8 cellular contexts compared by ENCODE assay signal in genomic region chr10:102596506-102596971, GRCh38. TPM values are rescaled to one million over a fixed set of nuclear protein-coding genes. Genes with fewer than 3 reads are reported as not detected.
DNase-seq lines count a peak whose midpoint lies in the region; ATAC-seq and TF ChIP-seq lines count a peak whose summit lies in the region.

No MANE protein-coding gene starts in this region.

- H3K9me3 Mint-ChIP-seq in type B pancreatic cell: no peaks in the 10 kb centered on the region

- H3K27me3 ChIP-seq in Panc1 (ENCODE audit: control insufficient read depth, insufficient read depth, low read length): no peaks in the 10 kb centered on the region
- no peaks in the 10 kb centered on the region for H3K27me3 ChIP-seq in lung (ENCODE audit: control insufficient read depth, insufficient read depth)

- in situ Hi-C loops in Panc1 (cut with HindIII; ENCODE audit: low pct_unique_long_range_greater_than_20kb, low sequenced_read_pairs): no loop called here

- H3K27ac ChIP-seq in Panc1 (ENCODE audit: low read length): no peak overlapping the region
- H3K27ac ChIP-seq in lung (ENCODE audit: low read depth in 1 of 2, low read length in 1 of 2): peak overlapping the region; percentile 20 to 43

- 51 to 62% methylated on average over 3 of the region's 3 CpGs for WGBS in lung, 2 donors

- peak; percentile 24 for DNase-seq in NCI-H2107 treated with DMSO at 0.1 percent for 48 hours (lab: John Stamatoyannopoulos, UW; ENCODE audit: unreplicated experiment)
- no peak for DNase-seq in NCI-H2107 (lab: John Stamatoyannopoulos, UW)
- peak in 42 of 76 experiments; percentile 3 to 58 (median 28) for DNase-seq in HUDEP-2 (lab: John Stamatoyannopoulos, UW; ENCODE audit: unreplicated experiment in 76 of 76)
- peak; percentile 47 for DNase-seq in Panc1 (ENCODE audit: low read depth, low spot score)
- peak; percentile 26 for DNase-seq in dedifferentiated amniotic fluid mesenchymal stem cell (ENCODE audit: extremely low spot score)
- DNase-seq in lung (ENCODE audit: low spot score): no peak
- DNase-seq in type B pancreatic cell (ENCODE audit: extremely low spot score, unreplicated experiment): no peak
- DNase-seq in ureter (ENCODE audit: low spot score): no peak

- H3K27me3 Mint-ChIP-seq in type B pancreatic cell: no peaks in the 10 kb centered on the region

- CTCF ChIA-PET in Panc1 (lab: Charles Lee): interaction anchor here (0.6 to 1.0 kb wide), 3 partner anchors 13 to 179 kb away, joined by 3 to 9 read pairs (median 4); no protein-coding TSS in a partner anchor

- H3K4me3 ChIP-seq in Panc1 (ENCODE audit: low read depth in 2 of 2, low read length in 2 of 2): no peak overlapping the region
- no peak overlapping the region for H3K4me3 ChIP-seq in lung

- H3K4me1 ChIP-seq in Panc1 (ENCODE audit: control insufficient read depth, insufficient read depth, low read length): peaks cover 4% of the 10 kb centered on the region; the same call in 1 of the 2 replicates
- H3K4me1 ChIP-seq in lung (ENCODE audit: control insufficient read depth in 2 of 2, insufficient read depth in 2 of 2, low read length in 2 of 2): peaks cover 10 to 28% of the 10 kb centered on the region in 2 donors

- ATAC-seq in Panc1 (peak; percentile 93), lung (ENCODE audit: insufficient read depth, low FRiP score) (peak; percentile 61)

- BruUV-seq in Panc1 (replicated peaks; lab: Mats Ljungman, UMichigan): no TSS peak

- H3K36me3 Mint-ChIP-seq in type B pancreatic cell: peaks cover 6% of the 10 kb centered on the region

- TF ChIP-seq CTCF in Panc1 (IDR thresholded peaks at IDR 0.05): peak; percentile 97
- peak; percentile 44 for TF ChIP-seq CTCF in lung (IDR thresholded peaks at IDR 0.05; ENCODE audit: control extremely low read depth, extremely low read depth)
- TF ChIP-seq CTCF in type B pancreatic cell (conservative IDR thresholded peaks at IDR 0.05): peak; percentile 79

- H3K9me3 ChIP-seq in Panc1 (ENCODE audit: control insufficient read depth, insufficient read depth, low read depth, low read length): no peaks in the 10 kb centered on the region
- H3K9me3 ChIP-seq in lung (ENCODE audit: control insufficient read depth in 2 of 2, insufficient read depth in 1 of 2, low read length in 1 of 2): no peaks in the 10 kb centered on the region

- peaks cover 16% of the 10 kb centered on the region for H3K4me1 Mint-ChIP-seq in type B pancreatic cell (ENCODE audit: unreplicated experiment)

- no peaks in the 10 kb centered on the region for H3K36me3 ChIP-seq in Panc1 (ENCODE audit: control insufficient read depth, insufficient read depth, low read length)
- peaks cover 0 to 26% of the 10 kb centered on the region in 2 donors for H3K36me3 ChIP-seq in lung (ENCODE audit: control insufficient read depth in 2 of 2, insufficient read depth in 2 of 2, low read length in 2 of 2)

- POLR2A ChIA-PET in Panc1 (lab: Charles Lee): interaction anchor here (0.6 kb wide), 1 partner anchor 98 kb away, joined by 5 read pairs; no protein-coding TSS in a partner anchor

- no peak overlapping the region for H3K4me3 Mint-ChIP-seq in type B pancreatic cell

- intact Hi-C loops in Panc1 (cut with micrococcal nuclease; ENCODE audit: unreplicated experiment): no loop called here

- peak overlapping the region; percentile 55 for H3K27ac Mint-ChIP-seq in type B pancreatic cell

RNA-seq across cellular contexts. Expression of gene TRIM8, which starts 47.7 kb away (rescaled TPM):
- total RNA-seq in Panc1 (2021; ENCODE audit: unreplicated experiment) (54.4 TPM), lung (100 to 1,000 TPM; 136 to 173 TPM), type B pancreatic cell (ENCODE audit: low replicate concordance) (81.6 and 124 TPM in 2 replicates), ureter (137 TPM)
- 64.3 TPM for polyA plus RNA-seq in Panc1 (2012; ENCODE audit: insufficient read length)
- polyA plus RNA-seq in lung: 100 to 1,000 TPM in 1 of 2 donors, 10 to 100 TPM in 1; 81.5 to 104 TPM

Comparison
In these comparisons a context has a peak if more than half of its experiments do, and no peak if none do; other contexts are left out.
1. DNase-seq: peak in NCI-H2107 treated with DMSO at 0.1 percent for 48 hours (single experiment), HUDEP-2 (42 of 76), Panc1 (single experiment) and dedifferentiated amniotic fluid mesenchymal stem cell (single experiment); none in NCI-H2107 (single experiment), lung (single experiment), type B pancreatic cell (single experiment) and ureter (single experiment).
2. CTCF ChIP-seq: peak in every context shown above with its lines; median percentile 97 in Panc1; 79 in type B pancreatic cell; 44 in lung.